ENCODE assay signal across 8 cellular contexts in the genomic region with DNA sequence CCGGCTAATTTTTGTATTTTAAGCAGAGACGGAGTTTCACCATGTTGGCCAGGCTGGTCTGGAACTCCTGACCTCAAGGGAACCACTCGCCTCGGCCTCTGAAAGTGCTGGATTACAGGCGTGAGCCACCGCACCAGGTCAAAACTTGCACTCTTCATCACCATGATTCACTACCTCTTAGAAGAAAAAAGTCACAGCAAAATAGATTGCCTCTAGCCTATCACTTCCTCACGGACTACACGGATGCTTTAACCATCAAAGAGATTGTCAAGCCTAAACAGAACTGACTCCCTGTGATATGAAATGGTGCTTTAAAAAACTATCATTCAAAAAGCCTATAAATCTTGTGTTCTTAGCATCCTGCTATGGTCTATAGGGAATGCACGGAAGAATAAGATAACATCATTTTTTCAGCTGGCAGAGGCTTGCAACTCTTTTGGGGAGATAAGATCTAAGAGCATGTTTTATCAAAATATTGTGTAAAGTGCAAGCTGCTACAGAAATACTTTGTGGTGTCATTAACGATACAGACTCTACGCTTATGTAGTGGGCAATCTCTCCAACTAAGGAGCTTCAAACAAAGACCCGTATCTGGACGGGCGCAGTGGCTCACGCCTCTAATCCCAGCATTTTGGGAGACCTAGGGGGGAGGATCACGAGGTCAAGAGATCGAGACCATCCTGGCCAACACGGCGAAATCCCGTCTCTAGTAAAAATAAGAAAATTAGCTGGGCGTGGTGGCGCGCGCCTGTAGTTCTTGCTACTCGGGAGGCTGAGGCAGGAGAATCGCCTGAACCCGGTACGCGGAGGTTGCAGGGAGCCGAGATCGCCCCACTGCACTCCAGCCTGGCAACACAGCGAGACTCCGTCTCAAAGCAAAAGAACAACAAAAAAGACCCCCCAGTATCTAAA. TPM values are rescaled to one million over a fixed set of nuclear protein-coding genes. Genes with fewer than 3 reads are reported as not detected.
DNase-seq lines count a peak whose midpoint lies in the region; ATAC-seq and TF ChIP-seq lines count a peak whose summit lies in the region.

No MANE protein-coding gene starts in this region.

- H4K8ac ChIP-seq in H9 (replicated peaks; ENCODE audit: insufficient read length, low read depth, low read length): no peak overlapping the region

- H3K9ac ChIP-seq in H9 (ENCODE audit: extremely low read depth, insufficient read length, low read length): peak overlapping the region; percentile 94
- peak overlapping the region; percentile 92 for H3K9ac ChIP-seq in SK-N-MC (ENCODE audit: insufficient read length)
- peak overlapping the region; percentile 70 for H3K9ac ChIP-seq in fibroblast of lung (ENCODE audit: insufficient read depth, low read length)

- H3K4ac ChIP-seq in H9 (ENCODE audit: low read depth, low read length): no peak overlapping the region

- H4K20me1 ChIP-seq in H9 (ENCODE audit: control insufficient read depth, insufficient read depth, insufficient read length) (no peaks in the 10 kb centered on the region), fibroblast of lung (ENCODE audit: control insufficient read depth, extremely low read depth, insufficient read depth, low read length) (no peaks in the 10 kb centered on the region)

- H4K5ac ChIP-seq in H9 (ENCODE audit: insufficient read length, low read depth, low read length): no peak overlapping the region

- H3K56ac ChIP-seq in H9 (ENCODE audit: insufficient read length, low read depth, low read length): no peak overlapping the region

- no peaks in the 10 kb centered on the region for H3K27me3 Mint-ChIP-seq in H9 (ENCODE audit: low read depth)

- TF ChIP-seq CTCF in H9 (conservative IDR thresholded peaks at IDR 0.05) (no peak), fibroblast of lung (conservative IDR thresholded peaks at IDR 0.05 in 1 of 2, IDR thresholded peaks at IDR 0.05 in 1 of 2; ENCODE audit: low read depth in 1 of 2, low read length in 2 of 2) (no peak)

- H3K27ac Mint-ChIP-seq in H9: peak overlapping the region; percentile 93 to 95 (median 94); a peak in 3 of 7 replicates

- peaks cover 7% of the 10 kb centered on the region for H3K23me2 ChIP-seq in H9 (ENCODE audit: insufficient read length, low read depth, low read length, poor library complexity, severe bottlenecking)

- no peak overlapping the region for H3T11ph ChIP-seq in H9 (ENCODE audit: low read length)

- H2BK20ac ChIP-seq in H9 (ENCODE audit: low read depth, low read length, poor library complexity, severe bottlenecking): no peak overlapping the region

- peaks cover 7% of the 10 kb centered on the region for H3K79me1 ChIP-seq in H9 (ENCODE audit: insufficient read depth, low read depth, low read length, poor library complexity, severe bottlenecking)

- DNase-seq in H9: no peak
- no peak for DNase-seq in SK-N-MC (ENCODE audit: low read depth, low spot score)
- no peak for DNase-seq in fibroblast of lung (ENCODE audit: low read depth in 2 of 2)
- DNase-seq in skeletal muscle cell (ENCODE audit: low read depth): no peak
- no peak for DNase-seq in NCI-H187 (lab: John Stamatoyannopoulos, UW)

- H3K79me2 ChIP-seq in H9 (ENCODE audit: insufficient read depth, low read length): peaks cover 14% of the 10 kb centered on the region; the same call in 1 of the 2 replicates
- peaks cover 58% of the 10 kb centered on the region for H3K79me2 ChIP-seq in fibroblast of lung (ENCODE audit: control insufficient read depth, insufficient read depth, low read length)

- H3K4me3 ChIP-seq in SK-N-MC (peak overlapping the region; percentile 95), fibroblast of lung (replicated peaks in 1 of 4; ENCODE audit: control extremely low read depth in 1 of 4, insufficient read depth in 1 of 4, low read depth in 3 of 4, low read length in 4 of 4) (peak overlapping the region; percentile 72 to 99 (median 90)), skeletal muscle cell (ENCODE audit: low read depth, low read length) (peak overlapping the region; percentile 94)

- no peak overlapping the region for H3K18ac ChIP-seq in H9 (ENCODE audit: insufficient read length, low read depth, low read length)

- H3K14ac ChIP-seq in H9 (ENCODE audit: insufficient read depth, low read length): no peak overlapping the region

- 0 out of 5 replicates have a peak, but pooled peaks cover 0 to 2% of the 10 kb centered on the region in 2 experiments for H3K9me3 Mint-ChIP-seq in H9

- peak overlapping the region; percentile 52 for H3K23ac ChIP-seq in H9 (ENCODE audit: insufficient read length, low read depth, low read length)

- ATAC-seq in HG03565 (IDR thresholded peaks at IDR 0.05; ENCODE audit: unreplicated experiment) (no peak), GM21423 (IDR thresholded peaks at IDR 0.05; ENCODE audit: unreplicated experiment) (no peak), GM21825 (IDR thresholded peaks at IDR 0.05; ENCODE audit: unreplicated experiment) (no peak)

- H3K36me3 ChIP-seq in SK-N-MC (ENCODE audit: insufficient read depth, low read length): peaks cover 17% of the 10 kb centered on the region; the same call in 1 of the 2 replicates
- peaks cover 3% of the 10 kb centered on the region for H3K36me3 ChIP-seq in fibroblast of lung (ENCODE audit: control insufficient read depth, insufficient read depth, low read length)

- peak overlapping the region; percentile 97 to 98 for H3K4me3 Mint-ChIP-seq in H9

- H2AFZ ChIP-seq in H9 (ENCODE audit: low read length) (no peak overlapping the region), fibroblast of lung (ENCODE audit: low read length) (no peak overlapping the region)

- H2AK5ac ChIP-seq in H9 (ENCODE audit: insufficient read length, low read length): no peak overlapping the region

- H4K91ac ChIP-seq in H9 (ENCODE audit: insufficient read length, low read depth, low read length): no peak overlapping the region

- H3K4me2 ChIP-seq in H9 (ENCODE audit: insufficient read depth, insufficient read length, low read length) (peak overlapping the region; percentile 94), fibroblast of lung (ENCODE audit: extremely low read depth, insufficient read depth, low read length) (peak overlapping the region; percentile 75)

- peaks cover 3 to 31% (median 18%) of the 10 kb centered on the region in 3 experiments for H3K36me3 Mint-ChIP-seq in H9 (ENCODE audit: insufficient read depth in 1 of 3, low read depth in 3 of 3)

- H3K27me3 ChIP-seq in H9 (ENCODE audit: insufficient read depth, low read length) (no peaks in the 10 kb centered on the region), fibroblast of lung (ENCODE audit: control insufficient read depth, insufficient read depth, low read length) (no peaks in the 10 kb centered on the region)

- no CpG with 5 or more reads among the region's 33 CpGs for WGBS in H9 (ENCODE audit: extremely low coverage, insufficient read length, low lambda C conversion rate)

- no peaks in the 10 kb centered on the region; the same call in 1 of the 2 replicates for H3K4me1 ChIP-seq in H9 (ENCODE audit: insufficient read depth, low read length)
- peaks cover 7% of the 10 kb centered on the region for H3K4me1 ChIP-seq in fibroblast of lung (ENCODE audit: control insufficient read depth, extremely low read depth, insufficient read depth, low read length)

- peaks cover 13 to 14% of the 10 kb centered on the region in 2 experiments for H3K4me1 Mint-ChIP-seq in H9

- H3K27ac ChIP-seq in H9 (ENCODE audit: insufficient read length, low read depth, low read length) (no peak overlapping the region), SK-N-MC (no peak overlapping the region), fibroblast of lung (ENCODE audit: insufficient read depth, low read length) (peak overlapping the region; percentile 42)

- H3K9me3 ChIP-seq in H9 (ENCODE audit: control insufficient read depth, low read depth, low read length) (no peaks in the 10 kb centered on the region), SK-N-MC (ENCODE audit: low read depth, low read length) (no peaks in the 10 kb centered on the region), fibroblast of lung (ENCODE audit: control insufficient read depth, insufficient read depth, low read depth, low read length) (no peaks in the 10 kb centered on the region)

- no peak overlapping the region for H2BK5ac ChIP-seq in H9 (ENCODE audit: insufficient read length, low read length)

- H2BK12ac ChIP-seq in H9 (ENCODE audit: insufficient read length, low read depth, low read length): no peak overlapping the region

- H2BK120ac ChIP-seq in H9 (ENCODE audit: low read depth, low read length, poor library complexity, severe bottlenecking): no peak overlapping the region

- H2BK15ac ChIP-seq in H9 (ENCODE audit: low read depth, low read length): no peak overlapping the region

RNA-seq across cellular contexts. Expression of a gene that starts 1.0 kb away (rescaled TPM):
- total RNA-seq in H9 (2021): 27.0 and 27.7 TPM in 2 replicates
- total RNA-seq in fibroblast of lung: 14.9 and 15.9 TPM in 2 replicates
- 20.1 and 22.3 TPM in 2 replicates for polyA plus RNA-seq in fibroblast of lung
- 12.9 and 14.7 TPM in 2 replicates for polyA plus RNA-seq in fibroblast of lung (2012)
- 0.94 and 1.4 TPM in 2 replicates for polyA minus RNA-seq in fibroblast of lung (ENCODE audit: low replicate concordance)

RNA-seq across cellular contexts. Expression of a gene that starts 1.2 kb away (rescaled TPM):
- total RNA-seq in H9 (2021) (18.0 and 19.8 TPM in 2 replicates), fibroblast of lung (20.0 and 26.9 TPM in 2 replicates)
- polyA plus RNA-seq in fibroblast of lung: 20.2 and 33.9 TPM in 2 replicates
- 12.6 and 18.7 TPM in 2 replicates for polyA plus RNA-seq in fibroblast of lung (2012)
- 5.6 and 11.3 TPM in 2 replicates for polyA minus RNA-seq in fibroblast of lung (ENCODE audit: low replicate concordance)

RNA-seq across cellular contexts. Expression of a gene that starts 58.0 kb away (rescaled TPM):
- 25.2 and 25.5 TPM in 2 replicates for total RNA-seq in H9 (2021)
- total RNA-seq in fibroblast of lung: 69.4 and 71.7 TPM in 2 replicates
- 30.1 and 83.1 TPM in 2 replicates for polyA plus RNA-seq in fibroblast of lung
- 32.4 and 71.3 TPM in 2 replicates for polyA plus RNA-seq in fibroblast of lung (2012)
- 11.2 and 31.2 TPM in 2 replicates for polyA minus RNA-seq in fibroblast of lung (ENCODE audit: low replicate concordance)
